ENCODE assay signal across 9 cellular contexts in genomic region chr1:24743404-24744211, GRCh38. TPM values are rescaled to one million over a fixed set of nuclear protein-coding genes. Genes with fewer than 3 reads are reported as not detected.
DNase-seq lines count a peak whose midpoint lies in the region; ATAC-seq and TF ChIP-seq lines count a peak whose summit lies in the region.
"Had no signal": no experiment of that assay in that cellular context is flagged by ENCODE, and none has a peak within 500 bp of the region (broad histone marks: within the 10 kb centered on the region; RNA-seq: fewer than 3 reads in every experiment).

No MANE protein-coding gene starts in this region.

- H3K56ac ChIP-seq in IMR-90 (ENCODE audit: extremely low read depth, insufficient read depth, low read length) = peak overlapping the region; percentile 40

- peak overlapping the region; percentile 69 for H2BK15ac ChIP-seq in IMR-90 (ENCODE audit: low read depth, low read length)

- H3K4me2 ChIP-seq in IMR-90 (ENCODE audit: low read depth, low read length) = peak overlapping the region; percentile 47

- no peak for ATAC-seq in IMR-90 (ENCODE audit: low read depth)

- H4K20me1 ChIP-seq in IMR-90 (ENCODE audit: insufficient read depth, low read length) = peaks cover 17% of the 10 kb centered on the region

- H2BK20ac ChIP-seq in IMR-90 (ENCODE audit: low read depth, low read length) = peak overlapping the region; percentile 67

- TF ChIP-seq CTCF in IMR-90 (conservative IDR thresholded peaks at IDR 0.05; ENCODE audit: low read depth, low read length) (no peak), breast epithelium (IDR thresholded peaks at IDR 0.05) (no peak)

- peaks cover 12% of the 10 kb centered on the region for H3K9me1 ChIP-seq in IMR-90 (ENCODE audit: insufficient read depth, low read length)

- no peak for DNase-seq in CD8-positive, alpha-beta memory T cell
- peak; percentile 63 for DNase-seq in IMR-90
- no peak for DNase-seq in breast epithelium (ENCODE audit: low spot score in 2 of 2)
- DNase-seq in AG08396 (ENCODE audit: low spot score) = no peak
- no peak for DNase-seq in activated CD4-positive, CD25-positive, alpha-beta regulatory T cell treated with anti-CD3 and anti-CD28 coated beads, Interleukin-2, amount 50 U/mL, for 72 hours
- DNase-seq in NK-92 treated with Interleukin-12 subunit alpha and Interleukin-12 subunit beta, amount 100 ng/mL, for 24 hours (lab: John Stamatoyannopoulos, UW) = no peak
- no peak for DNase-seq in NCI-H1694 treated with DMSO at 0.1 percent for 48 hours (lab: John Stamatoyannopoulos, UW)

- H2AK9ac ChIP-seq in IMR-90 (replicated peaks; ENCODE audit: low read depth, low read length, poor library complexity) = peak overlapping the region; percentile 11

- peak overlapping the region; percentile 84 for H3K14ac ChIP-seq in IMR-90 (replicated peaks; ENCODE audit: low read depth, low read length)

- peak overlapping the region; percentile 87 for H3K4ac ChIP-seq in IMR-90 (ENCODE audit: low read depth, low read length)

- H3K27ac ChIP-seq in CD8-positive, alpha-beta memory T cell (ENCODE audit: low read depth, low read length) = peak overlapping the region; percentile 18
- H3K27ac ChIP-seq in IMR-90 (ENCODE audit: insufficient read depth, low read length) (peak overlapping the region; percentile 89), breast epithelium (peak overlapping the region; percentile 77 to 98), mesodermal cell (ENCODE audit: low read depth, low read length, severe bottlenecking) (peak overlapping the region; percentile 74)
- H3K27ac ChIP-seq: HL-60 had no signal

- H2BK5ac ChIP-seq in IMR-90 (ENCODE audit: low read depth, low read length, poor library complexity, severe bottlenecking) = peak overlapping the region; percentile 86

- peaks cover 21 to 24% (median 23%) of the 10 kb centered on the region in 3 donors for H3K4me1 Mint-ChIP-seq in CD8-positive, alpha-beta memory T cell

- H3K4me3 Mint-ChIP-seq in CD8-positive, alpha-beta memory T cell = peak overlapping the region; percentile 53 to 87 (median 60)

- H3K36me3 Mint-ChIP-seq in CD8-positive, alpha-beta memory T cell = no peaks in the 10 kb centered on the region

- H3K79me1 ChIP-seq in IMR-90 (ENCODE audit: low read depth in 1 of 2, low read length in 2 of 2) = peaks cover 0 to 26% of the 10 kb centered on the region in 2 experiments; a peak in 2 of 4 replicates

- H3K27me3 ChIP-seq in CD8-positive, alpha-beta memory T cell (ENCODE audit: insufficient read depth, low read length, poor library complexity, severe bottlenecking) = no peaks in the 10 kb centered on the region
- no peaks in the 10 kb centered on the region for H3K27me3 ChIP-seq in IMR-90 (ENCODE audit: control insufficient read depth, insufficient read depth, low read length)
- no peaks in the 10 kb centered on the region for H3K27me3 ChIP-seq in breast epithelium

- POLR2A ChIA-PET in CD8-positive, alpha-beta memory T cell (lab: Charles Lee) = no interaction called here
- POLR2A ChIA-PET in IMR-90 (lab: Charles Lee; ENCODE audit: unreplicated experiment) = no interaction called here

- peak overlapping the region; percentile 85 for H2AK5ac ChIP-seq in IMR-90 (ENCODE audit: low read depth, low read length)

- H3K27ac Mint-ChIP-seq in CD8-positive, alpha-beta memory T cell = peak overlapping the region in 4 of 8 donors; percentile 38 to 78 (median 49)

- H3K9ac ChIP-seq in IMR-90 (ENCODE audit: low read depth, low read length) = peak overlapping the region; percentile 64

- TF ChIP-seq RAD21 in IMR-90 (IDR thresholded peaks at IDR 0.05; ENCODE audit: low read length) = no peak

- no peaks in the 10 kb centered on the region for H3K36me3 ChIP-seq in CD8-positive, alpha-beta memory T cell (ENCODE audit: insufficient read depth, low read length)
- H3K36me3 ChIP-seq in IMR-90 (ENCODE audit: control insufficient read depth, insufficient read depth, low read length) (no peaks in the 10 kb centered on the region; the same call in 1 of the 2 replicates), breast epithelium (no peaks in the 10 kb centered on the region), mesodermal cell (ENCODE audit: control insufficient read depth, insufficient read depth, low read length) (peaks cover 14% of the 10 kb centered on the region)

- H4K91ac ChIP-seq in IMR-90 (ENCODE audit: insufficient read depth, low read depth, low read length) = peak overlapping the region; percentile 90

- H2BK120ac ChIP-seq in IMR-90 (ENCODE audit: low read depth, low read length) = peak overlapping the region; percentile 94

- no peak overlapping the region for H3K4me3 ChIP-seq in CD8-positive, alpha-beta memory T cell (ENCODE audit: low read length)
- no peak overlapping the region for H3K4me3 ChIP-seq in IMR-90 (ENCODE audit: insufficient read depth, low read depth, low read length)
- H3K4me3 ChIP-seq in breast epithelium = no peak overlapping the region
- no peak overlapping the region for H3K4me3 ChIP-seq in mesodermal cell (ENCODE audit: extremely low read depth, insufficient read depth, low read length, poor library complexity, severe bottlenecking)

- CTCF ChIA-PET in CD8-positive, alpha-beta memory T cell (lab: Charles Lee) = interaction anchor here (1.2 kb wide), 1 partner anchor 19 kb away, joined by 3 read pairs; no protein-coding TSS in a partner anchor
- CTCF ChIA-PET in IMR-90 (lab: Yijun Ruan, JAX) = interaction anchor here (0.7 to 1.1 kb wide), 3 partner anchors 42 to 84 kb away, joined by 4 to 5 read pairs (median 4); no protein-coding TSS in a partner anchor

- no peaks in the 10 kb centered on the region for H3K9me3 Mint-ChIP-seq in CD8-positive, alpha-beta memory T cell

- no peaks in the 10 kb centered on the region for H3K4me1 ChIP-seq in CD8-positive, alpha-beta memory T cell (ENCODE audit: insufficient read depth, low read length)
- peaks cover 25% of the 10 kb centered on the region for H3K4me1 ChIP-seq in IMR-90 (ENCODE audit: control insufficient read depth, insufficient read depth, low read length)
- H3K4me1 ChIP-seq in breast epithelium = peaks cover 3 to 9% of the 10 kb centered on the region in 2 donors
- peaks cover 26% of the 10 kb centered on the region for H3K4me1 ChIP-seq in mesodermal cell (ENCODE audit: control insufficient read depth, insufficient read depth, low read length, poor library complexity, severe bottlenecking)

- H3K18ac ChIP-seq in IMR-90 (ENCODE audit: low read depth, low read length) = peak overlapping the region; percentile 28

- in situ Hi-C loops in IMR-90 (cut with MboI; ENCODE audit: low sequenced_read_pairs) = no loop called here

- H3K27me3 Mint-ChIP-seq in CD8-positive, alpha-beta memory T cell = peaks cover 19 to 21% of the 10 kb centered on the region in 2 donors

- BruUV-seq in IMR-90 (replicated peaks; lab: Mats Ljungman, UMichigan) = no TSS peak

- dilution Hi-C loops in IMR-90 (cut with HindIII; ENCODE audit: low sequenced_read_pairs, unreplicated experiment) = no loop called here

- peak overlapping the region; percentile 44; the same call in 1 of the 2 replicates for H4K5ac ChIP-seq in IMR-90 (ENCODE audit: low read depth, low read length)

- 63% methylated on average over 2 of the region's 10 CpGs; no CpG with 5 or more reads in 1 of the 2 experiments for WGBS in IMR-90 (ENCODE audit: extremely low coverage in 2 of 2, insufficient read length in 1 of 2), 2 experiments
- WGBS in mesodermal cell (ENCODE audit: insufficient coverage in 2 of 2), 2 experiments = 67 to 74% methylated on average over 9 to 10 of the region's 10 CpGs

- peak; percentile 46; the same call in 1 of the 2 replicates for TF ChIP-seq POLR2A in IMR-90 (IDR thresholded peaks at IDR 0.05; ENCODE audit: low read depth, low read length)
- no peak for TF ChIP-seq POLR2A in breast epithelium (IDR thresholded peaks at IDR 0.05)

- H4K8ac ChIP-seq in IMR-90 (ENCODE audit: low read depth in 2 of 2, low read length in 2 of 2) = peak overlapping the region; percentile 34 to 73

- peak overlapping the region; percentile 73 for H2AFZ ChIP-seq in IMR-90 (replicated peaks; ENCODE audit: low read length, poor library complexity)

- intact Hi-C loops in IMR-90 (cut with micrococcal nuclease) = loop anchor here (10.0 kb wide), 1 partner anchor 329 kb away; the partner anchor contains the start of genes NIPAL3 and STPG1
- intact Hi-C loops in breast epithelium (cut with DNase I; ENCODE audit: low total_unique reads) = no loop called here

- H3K23ac ChIP-seq in IMR-90 (ENCODE audit: low read depth, low read length) = peak overlapping the region; percentile 25

- H3K9me3 ChIP-seq in CD8-positive, alpha-beta memory T cell (ENCODE audit: low read length) = no peaks in the 10 kb centered on the region
- no peaks in the 10 kb centered on the region for H3K9me3 ChIP-seq in IMR-90 (ENCODE audit: control insufficient read depth, insufficient read depth, low read length)
- H3K9me3 ChIP-seq in breast epithelium = no peaks in the 10 kb centered on the region
- H3K9me3 ChIP-seq in mesodermal cell (ENCODE audit: control insufficient read depth, low read length) = no peaks in the 10 kb centered on the region

TF ChIP-seq in IMR-90, 13 proteins besides CTCF, POLR2A, EP300 and RAD21:
- peak; percentile 59 for TF ChIP-seq USF2 (IDR thresholded peaks at IDR 0.05; ENCODE audit: low read depth, low read length)
- peak; percentile 66 for TF ChIP-seq MXI1 (IDR thresholded peaks at IDR 0.05; ENCODE audit: borderline replicate concordance, low read depth, low read length)
- no peak for TF ChIP-seq CEBPB (IDR thresholded peaks at IDR 0.05; ENCODE audit: low read depth, low read length)
- TF ChIP-seq SMC3 (IDR thresholded peaks at IDR 0.05; ENCODE audit: low read depth, low read length) = no peak

RNA-seq across cellular contexts. Expression of gene CLIC4, which starts 1.6 kb away (rescaled TPM):
- 10 to 100 TPM; 12.8 to 13.2 TPM for total RNA-seq in CD8-positive, alpha-beta memory T cell
- 0.18 TPM for polyA plus RNA-seq in CD8-positive, alpha-beta memory T cell
- total RNA-seq in IMR-90 (2012; rRNA removed) = 392 and 524 TPM in 2 replicates
- polyA plus RNA-seq in IMR-90 (2012; rRNA removed) = 194 and 242 TPM in 2 replicates
- 181 and 264 TPM in 2 replicates for polyA plus RNA-seq in IMR-90 (2012; cell fraction: cytosol; rRNA removed)
- 149 and 183 TPM in 2 replicates for polyA plus RNA-seq in IMR-90 (2012; cell fraction: nucleus; rRNA removed; ENCODE audit: low replicate concordance)
- total RNA-seq in breast epithelium = 100 to 1,000 TPM; 162 to 217 (median 196) TPM
- polyA plus RNA-seq in mesodermal cell (2013, experiment 1 of 2) = 207 TPM
- polyA plus RNA-seq in mesodermal cell (2013, experiment 2 of 2) = 227 TPM

Comparison
In these comparisons a context has a peak if more than half of its experiments do, and no peak if none do; other contexts are left out.
1. H3K27ac ChIP-seq: peak in every context shown above with its lines; median percentile 89 in IMR-90; 88 in breast epithelium; 74 in mesodermal cell; 18 in CD8-positive, alpha-beta memory T cell.
2. RNA of gene CLIC4, which starts 1.6 kb away (total RNA-seq): 392 to 524 TPM in IMR-90 and 162 to 217 TPM in breast epithelium; 12.8 to 13.2 TPM in CD8-positive, alpha-beta memory T cell; every median in the first group is over 10 times any median in the second.